In the genomic region with DNA sequence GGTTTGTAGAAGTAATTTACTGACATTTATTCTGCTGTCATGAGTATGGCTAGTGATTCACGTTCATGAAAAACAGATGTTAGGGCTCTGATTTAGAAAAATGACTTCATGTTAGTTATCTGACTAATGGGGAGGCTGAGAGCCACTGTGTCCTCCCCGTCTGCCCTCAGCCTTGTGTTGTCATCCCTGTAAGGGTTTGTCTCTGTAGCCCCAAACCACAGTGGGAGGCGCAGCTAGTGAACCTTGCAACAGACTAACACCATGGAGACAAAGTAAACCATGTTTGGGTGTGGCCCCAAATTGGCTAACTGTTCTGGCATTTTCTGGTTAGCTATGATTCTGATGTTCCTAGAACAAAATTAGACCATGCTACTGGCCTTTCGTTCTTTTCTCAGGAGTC, we compare ENCODE assay signal across 8 cellular contexts.
DNase-seq lines count a peak whose midpoint lies in the region; ATAC-seq and TF ChIP-seq lines count a peak whose summit lies in the region.

No MANE protein-coding gene starts in this region.

- H3K9me3 ChIP-seq in BLaER1 (no peaks in the 10 kb centered on the region), PC-3 (ENCODE audit: low read length) (no peaks in the 10 kb centered on the region), sigmoid colon (no peaks in the 10 kb centered on the region)

- peak overlapping the region; percentile 100 for H3K27ac Mint-ChIP-seq in HFFc6

- peak in 2 of 4 donors; percentile 54 to 70 for TF ChIP-seq EP300 in sigmoid colon (IDR thresholded peaks at IDR 0.05)

- intact Hi-C loops in PC-3 (cut with micrococcal nuclease), result loop anchor here (1.0 kb wide), 1 partner anchor 14 kb away; no protein-coding TSS in a partner anchor
- intact Hi-C loops in sigmoid colon (cut with DNase I), result no loop called here

- H3K36me3 Mint-ChIP-seq in HFFc6 (ENCODE audit: low read depth), result peaks cover 5% of the 10 kb centered on the region

- H3K4me3 Mint-ChIP-seq in HFFc6, result peak overlapping the region; percentile 84

- H3K27ac ChIP-seq in BLaER1 (no peak overlapping the region), PC-3 (ENCODE audit: low read length) (peak overlapping the region; percentile 90), sigmoid colon (peak overlapping the region; percentile 92 to 99 (median 96))

- H3K9ac ChIP-seq in BLaER1 (no peak overlapping the region), PC-3 (ENCODE audit: low read length) (peak overlapping the region; percentile 44)

- no peaks in the 10 kb centered on the region; the same call in 1 of the 2 replicates for H3K27me3 Mint-ChIP-seq in HFFc6 (ENCODE audit: insufficient read depth)

- H3K4me2 ChIP-seq in BLaER1, result peak overlapping the region; percentile 99
- peak overlapping the region; percentile 65 for H3K4me2 ChIP-seq in PC-3 (ENCODE audit: low read length)

- no peak for TF ChIP-seq POLR2A in sigmoid colon (IDR thresholded peaks at IDR 0.05)

- peaks cover 10% of the 10 kb centered on the region for H3K79me2 ChIP-seq in PC-3 (ENCODE audit: low read length)

- peaks cover 49% of the 10 kb centered on the region for H3K4me1 Mint-ChIP-seq in HFFc6 (ENCODE audit: low read depth)

- WGBS in sigmoid colon, 2 donors, result 1 to 6% methylated on average over 4 of the region's 4 CpGs

- no peaks in the 10 kb centered on the region for H3F3A ChIP-seq in PC-3 (ENCODE audit: low read length, unreplicated experiment)

- no TSS peak for BruUV-seq in PC-3 (replicated peaks; lab: Mats Ljungman, UMichigan)

- TF ChIP-seq CTCF in HFFc6 (IDR thresholded peaks at IDR 0.05) (no peak), PC-3 (conservative IDR thresholded peaks at IDR 0.05; ENCODE audit: low read depth, low read length) (no peak), fibroblast of villous mesenchyme (IDR thresholded peaks at IDR 0.05; ENCODE audit: insufficient read depth, low read depth, low read length) (no peak), sigmoid colon (IDR thresholded peaks at IDR 0.05) (no peak)

- peak; percentile 61 for ATAC-seq in PC-3

- peaks cover 70% of the 10 kb centered on the region for H4K20me1 ChIP-seq in BLaER1
- H4K20me1 ChIP-seq in PC-3 (ENCODE audit: low read length), result no peaks in the 10 kb centered on the region

- peaks cover 73% of the 10 kb centered on the region for H3K4me1 ChIP-seq in BLaER1
- H3K4me1 ChIP-seq in PC-3 (ENCODE audit: insufficient read depth, low read length), result peaks cover 42% of the 10 kb centered on the region
- H3K4me1 ChIP-seq in sigmoid colon, result peaks cover 0 to 47% (median 46%) of the 10 kb centered on the region in 4 donors

- POLR2A ChIA-PET in PC-3 (lab: Charles Lee; ENCODE audit: unreplicated experiment), result interaction anchor here (0.7 kb wide), 1 partner anchor 29 kb away, joined by 16 read pairs; no protein-coding TSS in a partner anchor

- peaks cover 35% of the 10 kb centered on the region for H3K36me3 ChIP-seq in BLaER1
- H3K36me3 ChIP-seq in PC-3 (ENCODE audit: low read depth, low read length), result no peaks in the 10 kb centered on the region
- peaks cover 0 to 4% (median 0%) of the 10 kb centered on the region in 4 donors for H3K36me3 ChIP-seq in sigmoid colon

- H3K4me3 ChIP-seq in BLaER1 (no peak overlapping the region), PC-3 (ENCODE audit: low read length) (peak overlapping the region; percentile 25; the same call in 1 of the 2 replicates), fibroblast of villous mesenchyme (ENCODE audit: low read depth, low read length) (no peak overlapping the region), sigmoid colon (no peak overlapping the region)

- H3K9me2 ChIP-seq in PC-3 (replicated peaks; ENCODE audit: low read length), result no peaks in the 10 kb centered on the region

- no peaks in the 10 kb centered on the region for H3K9me3 Mint-ChIP-seq in HFFc6

- H3K27me3 ChIP-seq in BLaER1 (no peaks in the 10 kb centered on the region), PC-3 (ENCODE audit: low read length) (no peaks in the 10 kb centered on the region), sigmoid colon (no peaks in the 10 kb centered on the region)

- DNase-seq in HFFc6 (peak; percentile 100), PC-3 (peak; percentile 93), activated T-helper 1 cell treated with Interleukin-2 at 50 U/mL for 16 hours (ENCODE audit: low read depth) (peak; percentile 72), fibroblast of villous mesenchyme (ENCODE audit: low read depth) (peak; percentile 99), sigmoid colon (peak; percentile 98), islet precursor cell (no peak), NCI-H524 treated with DMSO at 0.1 percent for 48 hours (lab: John Stamatoyannopoulos, UW) (no peak)

- H2AFZ ChIP-seq in PC-3 (ENCODE audit: low read length), result no peak overlapping the region

- CTCF ChIA-PET in PC-3 (lab: Charles Lee), result interaction anchor here (0.6 to 2.0 kb wide), 3 partner anchors 14 to 57 kb away, joined by 5 to 9 read pairs (median 9); no protein-coding TSS in a partner anchor

Comparison
In these comparisons a context has a peak if more than half of its experiments do, and no peak if none do; other contexts are left out.
1. DNase-seq: peak in HFFc6 (single experiment), PC-3 (single experiment), activated T-helper 1 cell treated with Interleukin-2 at 50 U/mL for 16 hours (single experiment), fibroblast of villous mesenchyme (single experiment) and sigmoid colon (single experiment); none in islet precursor cell (single experiment) and NCI-H524 treated with DMSO at 0.1 percent for 48 hours (single experiment).